In the genomic region with DNA sequence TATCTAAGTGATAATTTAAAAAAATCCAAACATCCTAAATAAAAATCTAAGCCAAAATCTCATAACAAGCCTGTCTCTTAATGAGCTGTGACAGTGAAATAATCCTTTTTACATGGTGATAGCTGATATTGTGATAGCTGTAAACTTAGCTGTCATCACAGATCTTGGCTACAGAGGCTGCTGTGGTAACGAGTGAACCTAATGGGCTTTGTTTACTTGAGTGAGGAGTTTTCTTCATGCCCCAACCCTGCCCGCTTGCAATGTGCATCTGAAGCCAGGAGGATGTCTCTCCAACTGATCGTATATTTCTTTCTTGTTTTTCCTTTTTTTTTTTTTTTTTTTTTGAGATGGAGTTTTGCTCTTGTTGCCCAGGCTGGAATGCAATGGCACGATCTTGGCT, we compare ENCODE assay signal across 1 cellular context.
TF ChIP-seq lines count a peak whose summit lies in the region.

No MANE protein-coding gene starts in this region.

TF ChIP-seq in H1, 55 proteins besides CTCF, POLR2A, EP300 and RAD21 (continued from another document):
- TF ChIP-seq, protein P1, sequence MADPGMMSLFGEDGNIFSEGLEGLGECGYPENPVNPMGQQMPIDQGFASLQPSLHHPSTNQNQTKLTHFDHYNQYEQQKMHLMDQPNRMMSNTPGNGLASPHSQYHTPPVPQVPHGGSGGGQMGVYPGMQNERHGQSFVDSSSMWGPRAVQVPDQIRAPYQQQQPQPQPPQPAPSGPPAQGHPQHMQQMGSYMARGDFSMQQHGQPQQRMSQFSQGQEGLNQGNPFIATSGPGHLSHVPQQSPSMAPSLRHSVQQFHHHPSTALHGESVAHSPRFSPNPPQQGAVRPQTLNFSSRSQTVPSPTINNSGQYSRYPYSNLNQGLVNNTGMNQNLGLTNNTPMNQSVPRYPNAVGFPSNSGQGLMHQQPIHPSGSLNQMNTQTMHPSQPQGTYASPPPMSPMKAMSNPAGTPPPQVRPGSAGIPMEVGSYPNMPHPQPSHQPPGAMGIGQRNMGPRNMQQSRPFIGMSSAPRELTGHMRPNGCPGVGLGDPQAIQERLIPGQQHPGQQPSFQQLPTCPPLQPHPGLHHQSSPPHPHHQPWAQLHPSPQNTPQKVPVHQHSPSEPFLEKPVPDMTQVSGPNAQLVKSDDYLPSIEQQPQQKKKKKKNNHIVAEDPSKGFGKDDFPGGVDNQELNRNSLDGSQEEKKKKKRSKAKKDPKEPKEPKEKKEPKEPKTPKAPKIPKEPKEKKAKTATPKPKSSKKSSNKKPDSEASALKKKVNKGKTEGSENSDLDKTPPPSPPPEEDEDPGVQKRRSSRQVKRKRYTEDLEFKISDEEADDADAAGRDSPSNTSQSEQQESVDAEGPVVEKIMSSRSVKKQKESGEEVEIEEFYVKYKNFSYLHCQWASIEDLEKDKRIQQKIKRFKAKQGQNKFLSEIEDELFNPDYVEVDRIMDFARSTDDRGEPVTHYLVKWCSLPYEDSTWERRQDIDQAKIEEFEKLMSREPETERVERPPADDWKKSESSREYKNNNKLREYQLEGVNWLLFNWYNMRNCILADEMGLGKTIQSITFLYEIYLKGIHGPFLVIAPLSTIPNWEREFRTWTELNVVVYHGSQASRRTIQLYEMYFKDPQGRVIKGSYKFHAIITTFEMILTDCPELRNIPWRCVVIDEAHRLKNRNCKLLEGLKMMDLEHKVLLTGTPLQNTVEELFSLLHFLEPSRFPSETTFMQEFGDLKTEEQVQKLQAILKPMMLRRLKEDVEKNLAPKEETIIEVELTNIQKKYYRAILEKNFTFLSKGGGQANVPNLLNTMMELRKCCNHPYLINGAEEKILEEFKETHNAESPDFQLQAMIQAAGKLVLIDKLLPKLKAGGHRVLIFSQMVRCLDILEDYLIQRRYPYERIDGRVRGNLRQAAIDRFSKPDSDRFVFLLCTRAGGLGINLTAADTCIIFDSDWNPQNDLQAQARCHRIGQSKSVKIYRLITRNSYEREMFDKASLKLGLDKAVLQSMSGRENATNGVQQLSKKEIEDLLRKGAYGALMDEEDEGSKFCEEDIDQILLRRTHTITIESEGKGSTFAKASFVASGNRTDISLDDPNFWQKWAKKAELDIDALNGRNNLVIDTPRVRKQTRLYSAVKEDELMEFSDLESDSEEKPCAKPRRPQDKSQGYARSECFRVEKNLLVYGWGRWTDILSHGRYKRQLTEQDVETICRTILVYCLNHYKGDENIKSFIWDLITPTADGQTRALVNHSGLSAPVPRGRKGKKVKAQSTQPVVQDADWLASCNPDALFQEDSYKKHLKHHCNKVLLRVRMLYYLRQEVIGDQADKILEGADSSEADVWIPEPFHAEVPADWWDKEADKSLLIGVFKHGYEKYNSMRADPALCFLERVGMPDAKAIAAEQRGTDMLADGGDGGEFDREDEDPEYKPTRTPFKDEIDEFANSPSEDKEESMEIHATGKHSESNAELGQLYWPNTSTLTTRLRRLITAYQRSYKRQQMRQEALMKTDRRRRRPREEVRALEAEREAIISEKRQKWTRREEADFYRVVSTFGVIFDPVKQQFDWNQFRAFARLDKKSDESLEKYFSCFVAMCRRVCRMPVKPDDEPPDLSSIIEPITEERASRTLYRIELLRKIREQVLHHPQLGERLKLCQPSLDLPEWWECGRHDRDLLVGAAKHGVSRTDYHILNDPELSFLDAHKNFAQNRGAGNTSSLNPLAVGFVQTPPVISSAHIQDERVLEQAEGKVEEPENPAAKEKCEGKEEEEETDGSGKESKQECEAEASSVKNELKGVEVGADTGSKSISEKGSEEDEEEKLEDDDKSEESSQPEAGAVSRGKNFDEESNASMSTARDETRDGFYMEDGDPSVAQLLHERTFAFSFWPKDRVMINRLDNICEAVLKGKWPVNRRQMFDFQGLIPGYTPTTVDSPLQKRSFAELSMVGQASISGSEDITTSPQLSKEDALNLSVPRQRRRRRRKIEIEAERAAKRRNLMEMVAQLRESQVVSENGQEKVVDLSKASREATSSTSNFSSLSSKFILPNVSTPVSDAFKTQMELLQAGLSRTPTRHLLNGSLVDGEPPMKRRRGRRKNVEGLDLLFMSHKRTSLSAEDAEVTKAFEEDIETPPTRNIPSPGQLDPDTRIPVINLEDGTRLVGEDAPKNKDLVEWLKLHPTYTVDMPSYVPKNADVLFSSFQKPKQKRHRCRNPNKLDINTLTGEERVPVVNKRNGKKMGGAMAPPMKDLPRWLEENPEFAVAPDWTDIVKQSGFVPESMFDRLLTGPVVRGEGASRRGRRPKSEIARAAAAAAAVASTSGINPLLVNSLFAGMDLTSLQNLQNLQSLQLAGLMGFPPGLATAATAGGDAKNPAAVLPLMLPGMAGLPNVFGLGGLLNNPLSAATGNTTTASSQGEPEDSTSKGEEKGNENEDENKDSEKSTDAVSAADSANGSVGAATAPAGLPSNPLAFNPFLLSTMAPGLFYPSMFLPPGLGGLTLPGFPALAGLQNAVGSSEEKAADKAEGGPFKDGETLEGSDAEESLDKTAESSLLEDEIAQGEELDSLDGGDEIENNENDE (IDR thresholded peaks at IDR 0.05; ENCODE audit: insufficient replicate concordance, low read length) = no peak
